In genomic region chr5:10838038-10838437, GRCh38 we compare ENCODE assay signal across 18 cellular contexts.
DNase-seq lines count a peak whose midpoint lies in the region; ATAC-seq, FAIRE-seq and TF ChIP-seq lines count a peak whose summit lies in the region.
"Had no signal": no experiment of that assay in that cellular context is flagged by ENCODE, and none has a peak within 500 bp of the region (broad histone marks: within the 10 kb centered on the region; RNA-seq: fewer than 3 reads in every experiment).

No MANE protein-coding gene starts in this region.

- ATAC-seq in GM19025 (IDR thresholded peaks at IDR 0.05; ENCODE audit: low read depth, unreplicated experiment), result peak; percentile 96
- ATAC-seq in GM21723 (IDR thresholded peaks at IDR 0.05; ENCODE audit: unreplicated experiment), result peak; percentile 79
- peak; percentile 74 for ATAC-seq in HG03521 (IDR thresholded peaks at IDR 0.05; ENCODE audit: unreplicated experiment)
- ATAC-seq: left ventricle myocardium superior had no signal

- no peak for TF ChIP-seq CTCF in D721Med (IDR thresholded peaks at IDR 0.05; ENCODE audit: insufficient read depth, missing control alignments)

- peak; percentile 63 for DNase-seq in iris pigment epithelial cell (ENCODE audit: low read depth)
- no peak for DNase-seq in SW 1271 (lab: John Stamatoyannopoulos, UW)
- DNase-seq in D721Med (ENCODE audit: insufficient read length, low spot score), result no peak
- no peak for DNase-seq in inferior parietal cortex (ENCODE audit: extremely low spot score)
- DNase-seq: activated B cell treated with CpG ODN at 0.5 μM for 24 hours; central memory CD4-positive, alpha-beta T cell; DMS79 treated with DMSO at 0.1 percent for 48 hours; effector memory CD4-positive, alpha-beta T cell; left ventricle myocardium superior; naive B cell; NCI-H187; NCI-H526 treated with DMSO at 0.1 percent for 48 hours; Peyer's patch; tibial artery had no signal

- FAIRE-seq in D721Med (lab: Jason Lieb, UNC), result no peak
- FAIRE-seq: GM19239 had no signal
